In the genomic region with DNA sequence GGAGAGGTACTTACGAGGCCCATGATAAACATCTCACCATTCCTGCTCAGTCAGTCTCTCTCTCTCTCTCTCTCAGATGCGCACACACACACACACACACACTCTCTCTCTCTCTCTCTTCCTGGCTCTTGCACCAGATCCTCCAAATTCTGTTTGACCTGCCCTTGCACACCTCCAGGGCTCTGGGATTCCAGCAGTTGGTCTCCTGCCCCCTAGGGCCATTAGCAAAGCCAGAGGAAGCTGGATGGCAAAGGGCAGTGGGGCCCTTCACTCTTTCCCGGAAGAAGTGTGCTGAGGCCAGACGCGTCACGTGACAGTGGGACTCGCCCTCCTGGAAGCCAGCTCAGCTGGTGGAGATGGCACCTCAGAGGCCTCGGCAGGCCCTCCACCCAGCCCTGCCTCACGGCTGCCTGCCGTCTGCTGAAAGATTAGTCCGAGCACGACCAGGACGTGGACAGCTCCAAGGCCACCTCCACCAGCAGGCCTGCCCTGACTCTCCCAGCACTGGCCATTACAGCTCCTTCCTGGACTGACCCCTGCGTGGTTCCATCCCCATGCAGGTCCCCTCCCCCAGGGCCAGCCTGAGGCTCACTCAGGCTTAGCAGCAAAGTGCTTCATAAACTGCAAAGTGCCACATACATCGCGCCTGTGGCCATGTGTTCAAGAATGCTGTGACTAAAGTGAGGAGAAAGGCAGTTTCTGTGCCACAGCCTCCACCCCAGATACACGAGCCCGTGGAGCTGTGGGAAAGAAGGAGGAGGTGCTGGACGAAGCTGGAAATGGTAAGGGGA, we compare ENCODE assay signal across 8 cellular contexts. TPM values are rescaled to one million over a fixed set of nuclear protein-coding genes. Genes with fewer than 3 reads are reported as not detected.
DNase-seq lines count a peak whose midpoint lies in the region; ATAC-seq and TF ChIP-seq lines count a peak whose summit lies in the region.

No MANE protein-coding gene starts in this region.

- TF ChIP-seq CTCF in OCI-LY7 (conservative IDR thresholded peaks at IDR 0.05; ENCODE audit: low read length) (no peak), brain microvascular endothelial cell (IDR thresholded peaks at IDR 0.05; ENCODE audit: low read depth, low read length, missing control alignments) (no peak)

- H3K36me3 Mint-ChIP-seq in activated naive CD8-positive, alpha-beta T cell treated with anti-CD3 and anti-CD28 coated beads, Interleukin-2, amount 10 ng/mL, durations not matched to agents 7 days and 5 days = peaks cover 2% of the 10 kb centered on the region
- H3K36me3 Mint-ChIP-seq in stimulated activated naive CD8-positive, alpha-beta T cell treated with anti-CD3 and anti-CD28 coated beads, Interleukin-15, Interleukin-2, amounts not matched to agents 100 ng/mL and 50 ng/mL, for 24 hours (ENCODE audit: low read depth) = no peaks in the 10 kb centered on the region

- peak; percentile 53 for DNase-seq in stimulated activated CD4-positive, alpha-beta T cell treated with anti-CD3 and anti-CD28 coated beads, Interleukin-4, amount 100 ng/mL, for 24 hours
- DNase-seq in stimulated activated CD4-positive, alpha-beta T cell treated with anti-CD3 and anti-CD28 coated beads, Interleukin-4, amount 100 ng/mL, for 4 hours = no peak
- peak; percentile 52 for DNase-seq in activated naive CD8-positive, alpha-beta T cell treated with anti-CD3 and anti-CD28 coated beads, Interleukin-2, amount 10 ng/mL, durations not matched to agents 7 days and 5 days
- DNase-seq in kidney tubule cell (ENCODE audit: low spot score) = peak; percentile 87
- DNase-seq in OCI-LY7 (ENCODE audit: low spot score) = no peak
- DNase-seq in brain microvascular endothelial cell = no peak

- no peak overlapping the region for H3K27ac ChIP-seq in OCI-LY7 (ENCODE audit: low read depth, low read length, poor library complexity, severe bottlenecking)
- H3K27ac ChIP-seq in brain microvascular endothelial cell = no peak overlapping the region

- H3K27ac Mint-ChIP-seq in activated naive CD8-positive, alpha-beta T cell treated with anti-CD3 and anti-CD28 coated beads, Interleukin-2, amount 10 ng/mL, durations not matched to agents 7 days and 5 days = peak overlapping the region; percentile 43
- H3K27ac Mint-ChIP-seq in stimulated activated naive CD8-positive, alpha-beta T cell treated with anti-CD3 and anti-CD28 coated beads, Interleukin-15, Interleukin-2, amounts not matched to agents 100 ng/mL and 50 ng/mL, for 24 hours = peak overlapping the region; percentile 80

- H3K4me2 ChIP-seq in OCI-LY7 (ENCODE audit: low read length) = no peak overlapping the region

- no peaks in the 10 kb centered on the region for H3K9me3 Mint-ChIP-seq in activated naive CD8-positive, alpha-beta T cell treated with anti-CD3 and anti-CD28 coated beads, Interleukin-2, amount 10 ng/mL, durations not matched to agents 7 days and 5 days
- no peaks in the 10 kb centered on the region for H3K9me3 Mint-ChIP-seq in stimulated activated naive CD8-positive, alpha-beta T cell treated with anti-CD3 and anti-CD28 coated beads, Interleukin-15, Interleukin-2, amounts not matched to agents 100 ng/mL and 50 ng/mL, for 24 hours

- H3K36me3 ChIP-seq in OCI-LY7 (ENCODE audit: insufficient read depth, low read length) (no peaks in the 10 kb centered on the region), brain microvascular endothelial cell (replicated peaks) (no peaks in the 10 kb centered on the region)

- H3K9me2 ChIP-seq in OCI-LY7 (ENCODE audit: insufficient read depth, low read length) = no peaks in the 10 kb centered on the region

- peaks cover 72% of the 10 kb centered on the region for H3K27me3 Mint-ChIP-seq in activated naive CD8-positive, alpha-beta T cell treated with anti-CD3 and anti-CD28 coated beads, Interleukin-2, amount 10 ng/mL, durations not matched to agents 7 days and 5 days
- peaks cover 49% of the 10 kb centered on the region for H3K27me3 Mint-ChIP-seq in stimulated activated naive CD8-positive, alpha-beta T cell treated with anti-CD3 and anti-CD28 coated beads, Interleukin-15, Interleukin-2, amounts not matched to agents 100 ng/mL and 50 ng/mL, for 24 hours

- no peaks in the 10 kb centered on the region for H3K9me3 ChIP-seq in OCI-LY7 (ENCODE audit: low read length)

- H3K27me3 ChIP-seq in brain microvascular endothelial cell (replicated peaks) = peaks cover 30% of the 10 kb centered on the region

- intact Hi-C loops in OCI-LY7 (cut with micrococcal nuclease; ENCODE audit: unreplicated experiment) = no loop called here

- H3K4me3 ChIP-seq in OCI-LY7 (ENCODE audit: low read depth, low read length, poor library complexity, severe bottlenecking) (no peak overlapping the region), brain microvascular endothelial cell (ENCODE audit: low read depth, low read length) (no peak overlapping the region)

- no peaks in the 10 kb centered on the region for H4K20me1 ChIP-seq in OCI-LY7 (ENCODE audit: insufficient read depth, low read length)

- POLR2A ChIA-PET in activated naive CD8-positive, alpha-beta T cell treated with anti-CD3 and anti-CD28 coated beads, Interleukin-2, amount 10 ng/mL, durations not matched to agents 7 days and 5 days (lab: Charles Lee) = interaction anchor here (1.0 to 4.0 kb wide), 2 partner anchors 12 to 67 kb away, joined by 3 to 10 read pairs; no protein-coding TSS in a partner anchor
- POLR2A ChIA-PET in OCI-LY7 (lab: Charles Lee) = no interaction called here

- H2AFZ ChIP-seq in OCI-LY7 (ENCODE audit: low read length) = no peak overlapping the region

- CTCF ChIA-PET in OCI-LY7 (lab: Charles Lee; ENCODE audit: unreplicated experiment) = no interaction called here

- in situ Hi-C loops in brain microvascular endothelial cell (cut with HindIII; ENCODE audit: low pct_ligation_motif_present, low sequenced_read_pairs) = no loop called here

- no peaks in the 10 kb centered on the region for H3K79me2 ChIP-seq in OCI-LY7 (ENCODE audit: insufficient read depth, low read depth, low read length)

- H3K4me1 ChIP-seq in OCI-LY7 (ENCODE audit: insufficient read depth, low read length, poor library complexity, severe bottlenecking) = peaks cover 10% of the 10 kb centered on the region

- no peak for ATAC-seq in activated naive CD8-positive, alpha-beta T cell treated with anti-CD3 and anti-CD28 coated beads, Interleukin-2, amount 10 ng/mL, durations not matched to agents 7 days and 5 days (ENCODE audit: low read depth)
- no peak for ATAC-seq in GM19455 (IDR thresholded peaks at IDR 0.05; ENCODE audit: unreplicated experiment)

- peaks cover 33% of the 10 kb centered on the region for H3K4me1 Mint-ChIP-seq in activated naive CD8-positive, alpha-beta T cell treated with anti-CD3 and anti-CD28 coated beads, Interleukin-2, amount 10 ng/mL, durations not matched to agents 7 days and 5 days
- H3K4me1 Mint-ChIP-seq in stimulated activated naive CD8-positive, alpha-beta T cell treated with anti-CD3 and anti-CD28 coated beads, Interleukin-15, Interleukin-2, amounts not matched to agents 100 ng/mL and 50 ng/mL, for 24 hours (ENCODE audit: low read depth) = peaks cover 62% of the 10 kb centered on the region

- no TSS peak for BruUV-seq in OCI-LY7 (replicated peaks; lab: Mats Ljungman, UMichigan)

- H3K4me3 Mint-ChIP-seq in activated naive CD8-positive, alpha-beta T cell treated with anti-CD3 and anti-CD28 coated beads, Interleukin-2, amount 10 ng/mL, durations not matched to agents 7 days and 5 days = peak overlapping the region; percentile 73
- H3K4me3 Mint-ChIP-seq in stimulated activated naive CD8-positive, alpha-beta T cell treated with anti-CD3 and anti-CD28 coated beads, Interleukin-15, Interleukin-2, amounts not matched to agents 100 ng/mL and 50 ng/mL, for 24 hours = peak overlapping the region; percentile 74

RNA-seq across cellular contexts. Expression of a gene that starts 3.7 kb away (rescaled TPM):
- total RNA-seq in activated naive CD8-positive, alpha-beta T cell treated with anti-CD3 and anti-CD28 coated beads, Interleukin-2, amount 10 ng/mL, durations not matched to agents 7 days and 5 days = 1 to 10 TPM; 7.2 to 7.9 TPM
- not detected in 2 replicates for total RNA-seq in OCI-LY7 (2014; rRNA removed; shearing (Covaris generic))
- total RNA-seq in OCI-LY7 (2022) = 0.13 and 0.27 TPM in 2 replicates

Comparison
In these comparisons a context has a peak if more than half of its experiments do, and no peak if none do; other contexts are left out.
1. DNase-seq: peak in stimulated activated CD4-positive, alpha-beta T cell treated with anti-CD3 and anti-CD28 coated beads, Interleukin-4, amount 100 ng/mL, for 24 hours (single experiment), activated naive CD8-positive, alpha-beta T cell treated with anti-CD3 and anti-CD28 coated beads, Interleukin-2, amount 10 ng/mL, durations not matched to agents 7 days and 5 days (single experiment) and kidney tubule cell (single experiment); none in stimulated activated CD4-positive, alpha-beta T cell treated with anti-CD3 and anti-CD28 coated beads, Interleukin-4, amount 100 ng/mL, for 4 hours (0 of 2), OCI-LY7 (single experiment) and brain microvascular endothelial cell (single experiment).
2. RNA of a gene that starts 3.7 kb away (total RNA-seq): 7.2 to 7.9 TPM in activated naive CD8-positive, alpha-beta T cell treated with anti-CD3 and anti-CD28 coated beads, Interleukin-2, amount 10 ng/mL, durations not matched to agents 7 days and 5 days; 0.13 to 0.27 TPM in OCI-LY7; every median in the first group is over 4 times any median in the second.